9 cellular contexts compared by ENCODE assay signal in genomic region chr13:107124129-107124718, GRCh38.
DNase-seq lines count a peak whose midpoint lies in the region; ATAC-seq, FAIRE-seq and TF ChIP-seq lines count a peak whose summit lies in the region.
"Had no signal": no experiment of that assay in that cellular context is flagged by ENCODE, and none has a peak within 500 bp of the region (broad histone marks: within the 10 kb centered on the region; RNA-seq: fewer than 3 reads in every experiment).

No MANE protein-coding gene starts in this region.

- peak; percentile 48 for TF ChIP-seq CTCF in cardiac muscle cell (IDR thresholded peaks at IDR 0.05; ENCODE audit: low read depth, low read length)
- peak; percentile 35 to 63 (median 57) for TF ChIP-seq CTCF in upper lobe of left lung (IDR thresholded peaks at IDR 0.05)

- H3K27ac ChIP-seq in cardiac muscle cell (no peak overlapping the region), upper lobe of left lung (no peak overlapping the region)

- H3K27me3 ChIP-seq in cardiac muscle cell (peaks cover 5% of the 10 kb centered on the region), upper lobe of left lung (no peaks in the 10 kb centered on the region)

- FAIRE-seq in RCC 7860 (lab: Jason Lieb, UNC), result peak; percentile 79

- H3K36me3 ChIP-seq in cardiac muscle cell (no peaks in the 10 kb centered on the region), upper lobe of left lung (no peaks in the 10 kb centered on the region)

- H3K4me3 ChIP-seq in cardiac muscle cell (no peak overlapping the region), upper lobe of left lung (no peak overlapping the region)

- ATAC-seq in left cardiac atrium, result no peak
- ATAC-seq in upper lobe of left lung (ENCODE audit: low FRiP score in 2 of 2), result peak in 1 of 2 donors; percentile 42
- no peak for ATAC-seq in GM19397 (IDR thresholded peaks at IDR 0.05; ENCODE audit: unreplicated experiment)
- ATAC-seq in GM18870 (IDR thresholded peaks at IDR 0.05; ENCODE audit: unreplicated experiment), result no peak
- ATAC-seq in GM18517 (IDR thresholded peaks at IDR 0.05; ENCODE audit: unreplicated experiment), result no peak

- no peaks in the 10 kb centered on the region for H3K9me3 ChIP-seq in cardiac muscle cell (ENCODE audit: low read depth)
- no peaks in the 10 kb centered on the region for H3K9me3 ChIP-seq in upper lobe of left lung

- no peak for TF ChIP-seq POLR2A in upper lobe of left lung (IDR thresholded peaks at IDR 0.05)

- intact Hi-C loops in left cardiac atrium (cut with DNase I), result no loop called here

- DNase-seq in cardiac muscle cell (ENCODE audit: low read depth in 1 of 2, low spot score in 1 of 2) (peak; percentile 33 to 38), left cardiac atrium (no peak), RCC 7860 (ENCODE audit: low spot score) (peak; percentile 13), globus pallidus (ENCODE audit: low spot score) (peak; percentile 5), upper lobe of left lung (no peak)
- DNase-seq: naive B cell had no signal

- WGBS in upper lobe of left lung, 2 donors, result 0 to 3% methylated on average over 2 of the region's 2 CpGs

- no peaks in the 10 kb centered on the region for H3K4me1 ChIP-seq in cardiac muscle cell (ENCODE audit: low read depth)
- peaks cover 0 to 4% (median 0%) of the 10 kb centered on the region in 4 donors for H3K4me1 ChIP-seq in upper lobe of left lung

- TF ChIP-seq EP300 in upper lobe of left lung (IDR thresholded peaks at IDR 0.05), result no peak

Comparison
In these comparisons a context has a peak if more than half of its experiments do, and no peak if none do; other contexts are left out.
1. DNase-seq: peak in cardiac muscle cell (2 of 2), RCC 7860 (single experiment) and globus pallidus (single experiment); none in left cardiac atrium (single experiment) and upper lobe of left lung (0 of 2).